ENCODE assay signal across 1 cellular context in genomic region chr1:32394141-32394889, GRCh38.
TF ChIP-seq lines count a peak whose summit lies in the region.

A gene with protein sequence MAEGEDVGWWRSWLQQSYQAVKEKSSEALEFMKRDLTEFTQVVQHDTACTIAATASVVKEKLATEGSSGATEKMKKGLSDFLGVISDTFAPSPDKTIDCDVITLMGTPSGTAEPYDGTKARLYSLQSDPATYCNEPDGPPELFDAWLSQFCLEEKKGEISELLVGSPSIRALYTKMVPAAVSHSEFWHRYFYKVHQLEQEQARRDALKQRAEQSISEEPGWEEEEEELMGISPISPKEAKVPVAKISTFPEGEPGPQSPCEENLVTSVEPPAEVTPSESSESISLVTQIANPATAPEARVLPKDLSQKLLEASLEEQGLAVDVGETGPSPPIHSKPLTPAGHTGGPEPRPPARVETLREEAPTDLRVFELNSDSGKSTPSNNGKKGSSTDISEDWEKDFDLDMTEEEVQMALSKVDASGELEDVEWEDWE (minus strand): TSS chr1:32394441. CDS start chr1:32394414, 27 bp downstream.

TF ChIP-seq in K562, 482 proteins besides CTCF, POLR2A, EP300 and RAD21 (continued from another document and continues in another):
- TF ChIP-seq TBP (optimal IDR thresholded peaks at IDR 0.05; ENCODE audit: low read depth, low read length), result peak; percentile 86
- no peak; the same call in 1 of the 2 replicates for TF ChIP-seq ATF1 (CRISPR knock-in tag; IDR thresholded peaks at IDR 0.05)
- peak; percentile 97 for TF ChIP-seq ATF1 (tag; IDR thresholded peaks at IDR 0.05)
- TF ChIP-seq ZNF280B (CRISPR knock-in tag; IDR thresholded peaks at IDR 0.05), result no peak
- TF ChIP-seq BMI1 (IDR thresholded peaks at IDR 0.05; ENCODE audit: low read length), result no peak
- TF ChIP-seq SIN3B (IDR thresholded peaks at IDR 0.05; ENCODE audit: low read depth), result peak; percentile 98
- peak; percentile 76 for TF ChIP-seq KDM5B (IDR thresholded peaks at IDR 0.05; ENCODE audit: insufficient replicate concordance, low read depth, low read length)
- TF ChIP-seq ETS2 (tag; IDR thresholded peaks at IDR 0.05; ENCODE audit: borderline replicate concordance, poor library complexity, severe bottlenecking), result no peak
- TF ChIP-seq, protein P1, sequence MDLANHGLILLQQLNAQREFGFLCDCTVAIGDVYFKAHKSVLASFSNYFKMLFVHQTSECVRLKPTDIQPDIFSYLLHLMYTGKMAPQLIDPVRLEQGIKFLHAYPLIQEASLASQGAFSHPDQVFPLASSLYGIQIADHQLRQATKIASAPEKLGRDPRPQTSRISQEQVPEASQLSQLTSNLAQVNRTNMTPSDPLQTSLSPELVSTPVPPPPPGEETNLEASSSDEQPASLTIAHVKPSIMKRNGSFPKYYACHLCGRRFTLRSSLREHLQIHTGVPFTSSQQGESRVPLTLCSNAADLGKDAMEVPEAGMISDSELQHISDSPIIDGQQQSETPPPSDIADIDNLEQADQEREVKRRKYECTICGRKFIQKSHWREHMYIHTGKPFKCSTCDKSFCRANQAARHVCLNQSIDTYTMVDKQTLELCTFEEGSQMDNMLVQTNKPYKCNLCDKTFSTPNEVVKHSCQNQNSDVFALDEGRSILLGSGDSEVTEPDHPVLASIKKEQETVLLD (IDR thresholded peaks at IDR 0.05), result peak; percentile 75
- TF ChIP-seq RBM15 (IDR thresholded peaks at IDR 0.05; ENCODE audit: insufficient read depth, low read length), result no peak
- TF ChIP-seq, protein P2, sequence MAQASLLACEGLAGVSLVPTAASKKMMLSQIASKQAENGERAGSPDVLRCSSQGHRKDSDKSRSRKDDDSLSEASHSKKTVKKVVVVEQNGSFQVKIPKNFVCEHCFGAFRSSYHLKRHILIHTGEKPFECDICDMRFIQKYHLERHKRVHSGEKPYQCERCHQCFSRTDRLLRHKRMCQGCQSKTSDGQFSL (CRISPR knock-in tag; IDR thresholded peaks at IDR 0.05), result peak; percentile 50; the same call in 1 of the 2 replicates
- TF ChIP-seq, protein P2 (tag; IDR thresholded peaks at IDR 0.05), result no peak
- TF ChIP-seq ZFX (CRISPR knock-in tag; IDR thresholded peaks at IDR 0.05), result peak; percentile 98
- peak; percentile 69; the same call in 1 of the 2 replicates for TF ChIP-seq PML (IDR thresholded peaks at IDR 0.05; ENCODE audit: low read length)
- TF ChIP-seq ZNF175 (CRISPR knock-in tag; IDR thresholded peaks at IDR 0.05; ENCODE audit: low read depth), result peak; percentile 83
- TF ChIP-seq XRCC3 (IDR thresholded peaks at IDR 0.05), result 0 out of 2 replicates have a peak, but pooled peaks have one; percentile 27
- TF ChIP-seq, protein P3, sequence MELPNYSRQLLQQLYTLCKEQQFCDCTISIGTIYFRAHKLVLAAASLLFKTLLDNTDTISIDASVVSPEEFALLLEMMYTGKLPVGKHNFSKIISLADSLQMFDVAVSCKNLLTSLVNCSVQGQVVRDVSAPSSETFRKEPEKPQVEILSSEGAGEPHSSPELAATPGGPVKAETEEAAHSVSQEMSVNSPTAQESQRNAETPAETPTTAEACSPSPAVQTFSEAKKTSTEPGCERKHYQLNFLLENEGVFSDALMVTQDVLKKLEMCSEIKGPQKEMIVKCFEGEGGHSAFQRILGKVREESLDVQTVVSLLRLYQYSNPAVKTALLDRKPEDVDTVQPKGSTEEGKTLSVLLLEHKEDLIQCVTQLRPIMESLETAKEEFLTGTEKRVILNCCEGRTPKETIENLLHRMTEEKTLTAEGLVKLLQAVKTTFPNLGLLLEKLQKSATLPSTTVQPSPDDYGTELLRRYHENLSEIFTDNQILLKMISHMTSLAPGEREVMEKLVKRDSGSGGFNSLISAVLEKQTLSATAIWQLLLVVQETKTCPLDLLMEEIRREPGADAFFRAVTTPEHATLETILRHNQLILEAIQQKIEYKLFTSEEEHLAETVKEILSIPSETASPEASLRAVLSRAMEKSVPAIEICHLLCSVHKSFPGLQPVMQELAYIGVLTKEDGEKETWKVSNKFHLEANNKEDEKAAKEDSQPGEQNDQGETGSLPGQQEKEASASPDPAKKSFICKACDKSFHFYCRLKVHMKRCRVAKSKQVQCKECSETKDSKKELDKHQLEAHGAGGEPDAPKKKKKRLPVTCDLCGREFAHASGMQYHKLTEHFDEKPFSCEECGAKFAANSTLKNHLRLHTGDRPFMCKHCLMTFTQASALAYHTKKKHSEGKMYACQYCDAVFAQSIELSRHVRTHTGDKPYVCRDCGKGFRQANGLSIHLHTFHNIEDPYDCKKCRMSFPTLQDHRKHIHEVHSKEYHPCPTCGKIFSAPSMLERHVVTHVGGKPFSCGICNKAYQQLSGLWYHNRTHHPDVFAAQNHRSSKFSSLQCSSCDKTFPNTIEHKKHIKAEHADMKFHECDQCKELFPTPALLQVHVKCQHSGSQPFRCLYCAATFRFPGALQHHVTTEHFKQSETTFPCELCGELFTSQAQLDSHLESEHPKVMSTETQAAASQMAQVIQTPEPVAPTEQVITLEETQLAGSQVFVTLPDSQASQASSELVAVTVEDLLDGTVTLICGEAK (IDR thresholded peaks at IDR 0.05), result no peak
- TF ChIP-seq, protein P3 (CRISPR knock-in tag; IDR thresholded peaks at IDR 0.05), result no peak
- TF ChIP-seq, protein P4, sequence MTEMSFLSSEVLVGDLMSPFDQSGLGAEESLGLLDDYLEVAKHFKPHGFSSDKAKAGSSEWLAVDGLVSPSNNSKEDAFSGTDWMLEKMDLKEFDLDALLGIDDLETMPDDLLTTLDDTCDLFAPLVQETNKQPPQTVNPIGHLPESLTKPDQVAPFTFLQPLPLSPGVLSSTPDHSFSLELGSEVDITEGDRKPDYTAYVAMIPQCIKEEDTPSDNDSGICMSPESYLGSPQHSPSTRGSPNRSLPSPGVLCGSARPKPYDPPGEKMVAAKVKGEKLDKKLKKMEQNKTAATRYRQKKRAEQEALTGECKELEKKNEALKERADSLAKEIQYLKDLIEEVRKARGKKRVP (CRISPR knock-in tag; IDR thresholded peaks at IDR 0.05), result no peak
- TF ChIP-seq CBX1 (IDR thresholded peaks at IDR 0.05; ENCODE audit: low read depth), result peak; percentile 97
- peak in 1 of 2 experiments; percentile 90; a peak in 2 of 4 replicates for TF ChIP-seq SRF (CRISPR knock-in tag; IDR thresholded peaks at IDR 0.05)
- TF ChIP-seq TSC22D4 (tag; IDR thresholded peaks at IDR 0.05), result no peak
- no peak for TF ChIP-seq SREBF2 (CRISPR knock-in tag; IDR thresholded peaks at IDR 0.05)
- TF ChIP-seq BRD4 (IDR thresholded peaks at IDR 0.05), result peak; percentile 60; the same call in 1 of the 2 replicates
- TF ChIP-seq ZNF778 (CRISPR knock-in tag; IDR thresholded peaks at IDR 0.05), result no peak
- TF ChIP-seq ZNF121 (CRISPR knock-in tag; conservative IDR thresholded peaks at IDR 0.05), result no peak
- TF ChIP-seq, protein P5, sequence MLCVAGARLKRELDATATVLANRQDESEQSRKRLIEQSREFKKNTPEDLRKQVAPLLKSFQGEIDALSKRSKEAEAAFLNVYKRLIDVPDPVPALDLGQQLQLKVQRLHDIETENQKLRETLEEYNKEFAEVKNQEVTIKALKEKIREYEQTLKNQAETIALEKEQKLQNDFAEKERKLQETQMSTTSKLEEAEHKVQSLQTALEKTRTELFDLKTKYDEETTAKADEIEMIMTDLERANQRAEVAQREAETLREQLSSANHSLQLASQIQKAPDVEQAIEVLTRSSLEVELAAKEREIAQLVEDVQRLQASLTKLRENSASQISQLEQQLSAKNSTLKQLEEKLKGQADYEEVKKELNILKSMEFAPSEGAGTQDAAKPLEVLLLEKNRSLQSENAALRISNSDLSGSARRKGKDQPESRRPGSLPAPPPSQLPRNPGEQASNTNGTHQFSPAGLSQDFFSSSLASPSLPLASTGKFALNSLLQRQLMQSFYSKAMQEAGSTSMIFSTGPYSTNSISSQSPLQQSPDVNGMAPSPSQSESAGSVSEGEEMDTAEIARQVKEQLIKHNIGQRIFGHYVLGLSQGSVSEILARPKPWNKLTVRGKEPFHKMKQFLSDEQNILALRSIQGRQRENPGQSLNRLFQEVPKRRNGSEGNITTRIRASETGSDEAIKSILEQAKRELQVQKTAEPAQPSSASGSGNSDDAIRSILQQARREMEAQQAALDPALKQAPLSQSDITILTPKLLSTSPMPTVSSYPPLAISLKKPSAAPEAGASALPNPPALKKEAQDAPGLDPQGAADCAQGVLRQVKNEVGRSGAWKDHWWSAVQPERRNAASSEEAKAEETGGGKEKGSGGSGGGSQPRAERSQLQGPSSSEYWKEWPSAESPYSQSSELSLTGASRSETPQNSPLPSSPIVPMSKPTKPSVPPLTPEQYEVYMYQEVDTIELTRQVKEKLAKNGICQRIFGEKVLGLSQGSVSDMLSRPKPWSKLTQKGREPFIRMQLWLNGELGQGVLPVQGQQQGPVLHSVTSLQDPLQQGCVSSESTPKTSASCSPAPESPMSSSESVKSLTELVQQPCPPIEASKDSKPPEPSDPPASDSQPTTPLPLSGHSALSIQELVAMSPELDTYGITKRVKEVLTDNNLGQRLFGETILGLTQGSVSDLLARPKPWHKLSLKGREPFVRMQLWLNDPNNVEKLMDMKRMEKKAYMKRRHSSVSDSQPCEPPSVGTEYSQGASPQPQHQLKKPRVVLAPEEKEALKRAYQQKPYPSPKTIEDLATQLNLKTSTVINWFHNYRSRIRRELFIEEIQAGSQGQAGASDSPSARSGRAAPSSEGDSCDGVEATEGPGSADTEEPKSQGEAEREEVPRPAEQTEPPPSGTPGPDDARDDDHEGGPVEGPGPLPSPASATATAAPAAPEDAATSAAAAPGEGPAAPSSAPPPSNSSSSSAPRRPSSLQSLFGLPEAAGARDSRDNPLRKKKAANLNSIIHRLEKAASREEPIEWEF (CRISPR knock-in tag; IDR thresholded peaks at IDR 0.05), result no peak
- peak; percentile 88 for TF ChIP-seq TAF7 (tag; IDR thresholded peaks at IDR 0.05)
- TF ChIP-seq ZNF431 (CRISPR knock-in tag; IDR thresholded peaks at IDR 0.05), result peak; percentile 62; the same call in 1 of the 2 replicates
- 0 out of 2 replicates have a peak, but pooled peaks have one; percentile 30 for TF ChIP-seq CREB5 (CRISPR knock-in tag; IDR thresholded peaks at IDR 0.05)
- TF ChIP-seq TFAM (CRISPR knock-in tag; conservative IDR thresholded peaks at IDR 0.05), result no peak
- peak; percentile 64; the same call in 1 of the 2 replicates for TF ChIP-seq HBP1 (CRISPR knock-in tag; IDR thresholded peaks at IDR 0.05)
- TF ChIP-seq GATAD2A (IDR thresholded peaks at IDR 0.05), result 0 out of 2 replicates have a peak, but pooled peaks have one; percentile 24
- peak; percentile 62 for TF ChIP-seq CCNT2 (IDR thresholded peaks at IDR 0.05; ENCODE audit: borderline replicate concordance, extremely low read depth, insufficient read length, low read depth, low read length)
